In genomic region chr15:78879517-78880241, GRCh38 we compare ENCODE assay signal across 12 cellular contexts. TPM values are rescaled to one million over a fixed set of nuclear protein-coding genes. Genes with fewer than 3 reads are reported as not detected.
DNase-seq lines count a peak whose midpoint lies in the region; ATAC-seq and TF ChIP-seq lines count a peak whose summit lies in the region.
"Had no signal": no experiment of that assay in that cellular context is flagged by ENCODE, and none has a peak within 500 bp of the region (broad histone marks: within the 10 kb centered on the region; RNA-seq: fewer than 3 reads in every experiment).

No MANE protein-coding gene starts in this region.

- no peak overlapping the region for H3K9ac ChIP-seq in HCT116 (ENCODE audit: low read length)

- no TSS peak for BruUV-seq in A673 (replicated peaks; lab: Mats Ljungman, UMichigan)
- BruUV-seq in HCT116 (replicated peaks; lab: Mats Ljungman, UMichigan): no TSS peak

- no peak overlapping the region for H2AFZ ChIP-seq in HCT116 (ENCODE audit: low read depth, low read length, poor library complexity, severe bottlenecking)

- H4K20me1 ChIP-seq in HCT116 (ENCODE audit: insufficient read depth): peaks cover 69% of the 10 kb centered on the region

- H3K36me3 ChIP-seq in A673 (ENCODE audit: insufficient read depth, low read length, poor library complexity, severe bottlenecking) (peaks cover 42% of the 10 kb centered on the region), HCT116 (ENCODE audit: control insufficient read depth in 1 of 2, insufficient read depth in 2 of 2, low read length in 2 of 2) (peaks cover 17 to 21% of the 10 kb centered on the region in 2 experiments)

- H3K79me2 ChIP-seq in HCT116 (ENCODE audit: insufficient read depth, low read length): peaks cover 100% of the 10 kb centered on the region

- H3K4me1 ChIP-seq in A673 (ENCODE audit: insufficient read depth, low read length, poor library complexity, severe bottlenecking): peaks cover 44% of the 10 kb centered on the region
- peaks cover 28 to 53% of the 10 kb centered on the region in 2 experiments for H3K4me1 ChIP-seq in HCT116 (ENCODE audit: control insufficient read depth in 1 of 2, insufficient read depth in 2 of 2, low read length in 2 of 2)

- POLR2A ChIA-PET in A673 (lab: Charles Lee; ENCODE audit: low non-redundant PET): interaction anchor here (0.7 kb wide), 2 partner anchors 51 to 125 kb away, joined by 3 to 13 read pairs; no protein-coding TSS in a partner anchor
- POLR2A ChIA-PET in HCT116 (lab: Charles Lee): interaction anchor here (0.6 kb wide), 1 partner anchor 28 kb away, joined by 3 read pairs; no protein-coding TSS in a partner anchor
- POLR2A ChIA-PET in activated CD8-positive, alpha-beta T cell treated with anti-CD3 and anti-CD28 coated beads for 36 hours (lab: Charles Lee): interaction anchor here (0.7 to 0.9 kb wide), 2 partner anchors 18 to 290 kb away, joined by 3 read pairs; no protein-coding TSS in a partner anchor

- CTCF ChIA-PET in A673 (lab: Charles Lee): no interaction called here
- CTCF ChIA-PET in HCT116 (lab: Charles Lee): interaction anchor here (0.7 to 1.2 kb wide), 2 partner anchors 127 to 305 kb away, joined by 3 read pairs; no protein-coding TSS in a partner anchor
- CTCF ChIA-PET in activated CD8-positive, alpha-beta T cell treated with anti-CD3 and anti-CD28 coated beads for 36 hours (lab: Charles Lee): interaction anchor here (0.7 to 1.4 kb wide), 5 partner anchors 12 to 128 kb away, joined by 4 to 8 read pairs (median 6); no protein-coding TSS in a partner anchor

- no peak overlapping the region for H3K4me3 Mint-ChIP-seq in activated CD8-positive, alpha-beta T cell treated with anti-CD3 and anti-CD28 coated beads for 36 hours

- DNase-seq in A673 (ENCODE audit: low spot score) (no peak), HCT116 (ENCODE audit: low read depth, low spot score) (no peak), left lobe of liver (ENCODE audit: low spot score) (no peak), DMS53 treated with DMSO at 0.1 percent for 48 hours (lab: John Stamatoyannopoulos, UW; ENCODE audit: unreplicated experiment) (no peak), NCI-H1048 (lab: John Stamatoyannopoulos, UW) (no peak), DMS53 (lab: John Stamatoyannopoulos, UW) (no peak)
- DNase-seq in activated CD8-positive, alpha-beta T cell treated with anti-CD3 and anti-CD28 coated beads for 36 hours: no peak
- DNase-seq: COR-L47, islet precursor cell, NCI-H2029 treated with DMSO at 0.1 percent for 48 hours had no signal

- H3K4me1 Mint-ChIP-seq in activated CD8-positive, alpha-beta T cell treated with anti-CD3 and anti-CD28 coated beads for 36 hours (ENCODE audit: low read depth): peaks cover 68% of the 10 kb centered on the region

- no peak for ATAC-seq in HCT116
- no peak for ATAC-seq in activated CD8-positive, alpha-beta T cell treated with anti-CD3 and anti-CD28 coated beads for 36 hours
- peak; percentile 34 for ATAC-seq in left lobe of liver
- ATAC-seq in GM19328 (IDR thresholded peaks at IDR 0.05; ENCODE audit: unreplicated experiment): no peak

- H3K27me3 Mint-ChIP-seq in activated CD8-positive, alpha-beta T cell treated with anti-CD3 and anti-CD28 coated beads for 36 hours: no peaks in the 10 kb centered on the region

- H3K36me3 Mint-ChIP-seq in activated CD8-positive, alpha-beta T cell treated with anti-CD3 and anti-CD28 coated beads for 36 hours (ENCODE audit: low read depth): peaks cover 56% of the 10 kb centered on the region

- H3K4me2 ChIP-seq in HCT116 (ENCODE audit: low read length): peak overlapping the region; percentile 18; the same call in 1 of the 2 replicates

- H3K27ac Mint-ChIP-seq in activated CD8-positive, alpha-beta T cell treated with anti-CD3 and anti-CD28 coated beads for 36 hours: peak overlapping the region; percentile 65

- H3K9me3 Mint-ChIP-seq in activated CD8-positive, alpha-beta T cell treated with anti-CD3 and anti-CD28 coated beads for 36 hours: no peaks in the 10 kb centered on the region

- RAD21 ChIA-PET in HCT116 (lab: Charles Lee; ENCODE audit: low non-redundant PET in 1 of 2, low total read pairs in 2 of 2, uncharacterized antibody in 2 of 2, unreplicated experiment in 2 of 2): no interaction called here

- H3K4me3 ChIP-seq in A673 (ENCODE audit: low read depth, low read length, poor library complexity, severe bottlenecking): no peak overlapping the region
- H3K4me3 ChIP-seq in HCT116 (replicated peaks in 1 of 2; ENCODE audit: low read depth in 1 of 2, low read length in 2 of 2): no peak overlapping the region
- H3K4me3 ChIP-seq: SJSA1 had no signal

- no peaks in the 10 kb centered on the region for H3K9me2 ChIP-seq in HCT116 (ENCODE audit: insufficient read depth)

- H3K9me3 ChIP-seq in A673 (ENCODE audit: low read depth, low read length, poor library complexity, severe bottlenecking) (no peaks in the 10 kb centered on the region), HCT116 (ENCODE audit: control insufficient read depth in 1 of 2, insufficient read depth in 1 of 2, low read depth in 1 of 2, low read length in 2 of 2) (no peaks in the 10 kb centered on the region)
- H3K9me3 ChIP-seq: SJSA1 had no signal

- H3K27me3 ChIP-seq in A673 (replicated peaks; ENCODE audit: insufficient read depth, low read depth, low read length, poor library complexity) (no peaks in the 10 kb centered on the region), HCT116 (ENCODE audit: insufficient read depth, low read length) (no peaks in the 10 kb centered on the region)
- H3K27me3 ChIP-seq: SJSA1 had no signal

- TF ChIP-seq POLR2A in HCT116 (IDR thresholded peaks at IDR 0.05; ENCODE audit: borderline replicate concordance, extremely low read depth, insufficient read depth, insufficient read length): no peak

- intact Hi-C loops in A673 (cut with micrococcal nuclease; ENCODE audit: unreplicated experiment) (no loop called here), HCT116 (cut with micrococcal nuclease) (no loop called here)
- intact Hi-C loops in activated CD8-positive, alpha-beta T cell treated with anti-CD3 and anti-CD28 coated beads for 36 hours (cut with micrococcal nuclease): no loop called here

- TF ChIP-seq RAD21 in HCT116 (IDR thresholded peaks at IDR 0.05; ENCODE audit: low read depth): no peak

- peak overlapping the region; percentile 28 for H3K27ac ChIP-seq in A673 (ENCODE audit: low read depth, low read length, poor library complexity, severe bottlenecking)
- H3K27ac ChIP-seq in HCT116 (ENCODE audit: low read depth, low read length): no peak overlapping the region
- H3K27ac ChIP-seq: SJSA1 had no signal

- TF ChIP-seq CTCF in A673 (conservative IDR thresholded peaks at IDR 0.05; ENCODE audit: low read depth, low read length) (no peak), HCT116 (IDR thresholded peaks at IDR 0.05 in 2 of 3, conservative IDR thresholded peaks at IDR 0.05 in 1 of 3; ENCODE audit: borderline replicate concordance in 1 of 3, insufficient read depth in 1 of 3, low read depth in 2 of 3, low read length in 2 of 3) (no peak)
- TF ChIP-seq CTCF in activated CD8-positive, alpha-beta T cell treated with anti-CD3 and anti-CD28 coated beads for 36 hours (IDR thresholded peaks at IDR 0.05): no peak

TF ChIP-seq in HCT116, 20 proteins besides CTCF, POLR2A, EP300 and RAD21:
- TF ChIP-seq POLR2AphosphoS5 (IDR thresholded peaks at IDR 0.05; ENCODE audit: low read depth, low read length) (no peak), ZNF274 (IDR thresholded peaks at IDR 0.05; ENCODE audit: low read depth, low read length) (no peak), ATF3 (IDR thresholded peaks at IDR 0.05) (no peak), EGR1 (IDR thresholded peaks at IDR 0.05; ENCODE audit: low read depth) (no peak), EZH2 (IDR thresholded peaks at IDR 0.05) (no peak), ZFX (IDR thresholded peaks at IDR 0.05) (no peak), ZBTB33 (IDR thresholded peaks at IDR 0.05; ENCODE audit: extremely low read depth, insufficient replicate concordance, low read length) (no peak), EZH2phosphoT487 (IDR thresholded peaks at IDR 0.05; ENCODE audit: borderline replicate concordance) (no peak), CEBPB (IDR thresholded peaks at IDR 0.05; ENCODE audit: low read depth) (no peak), SRF (IDR thresholded peaks at IDR 0.05; ENCODE audit: low read depth) (no peak), SIN3A (IDR thresholded peaks at IDR 0.05; ENCODE audit: low read depth) (no peak), TCF7L2 (IDR thresholded peaks at IDR 0.05; ENCODE audit: borderline replicate concordance, extremely low read depth, insufficient read depth, insufficient read length) (no peak), SP1 (IDR thresholded peaks at IDR 0.05; ENCODE audit: low read depth) (no peak)

RNA-seq across cellular contexts. Expression of gene MORF4L1, which starts 7.0 kb away (rescaled TPM):
- 428 and 451 TPM in 2 replicates for total RNA-seq in A673 (2021)
- 273 TPM for total RNA-seq in HCT116 (2021; ENCODE audit: unreplicated experiment)
- 137 and 219 TPM in 2 replicates for polyA plus RNA-seq in HCT116 (2012)
- total RNA-seq in activated CD8-positive, alpha-beta T cell treated with anti-CD3 and anti-CD28 coated beads for 36 hours: 100 to 1,000 TPM; 236 to 247 TPM
- total RNA-seq in left lobe of liver: 96.5 TPM
